ENCODE assay signal across 8 cellular contexts in the genomic region with DNA sequence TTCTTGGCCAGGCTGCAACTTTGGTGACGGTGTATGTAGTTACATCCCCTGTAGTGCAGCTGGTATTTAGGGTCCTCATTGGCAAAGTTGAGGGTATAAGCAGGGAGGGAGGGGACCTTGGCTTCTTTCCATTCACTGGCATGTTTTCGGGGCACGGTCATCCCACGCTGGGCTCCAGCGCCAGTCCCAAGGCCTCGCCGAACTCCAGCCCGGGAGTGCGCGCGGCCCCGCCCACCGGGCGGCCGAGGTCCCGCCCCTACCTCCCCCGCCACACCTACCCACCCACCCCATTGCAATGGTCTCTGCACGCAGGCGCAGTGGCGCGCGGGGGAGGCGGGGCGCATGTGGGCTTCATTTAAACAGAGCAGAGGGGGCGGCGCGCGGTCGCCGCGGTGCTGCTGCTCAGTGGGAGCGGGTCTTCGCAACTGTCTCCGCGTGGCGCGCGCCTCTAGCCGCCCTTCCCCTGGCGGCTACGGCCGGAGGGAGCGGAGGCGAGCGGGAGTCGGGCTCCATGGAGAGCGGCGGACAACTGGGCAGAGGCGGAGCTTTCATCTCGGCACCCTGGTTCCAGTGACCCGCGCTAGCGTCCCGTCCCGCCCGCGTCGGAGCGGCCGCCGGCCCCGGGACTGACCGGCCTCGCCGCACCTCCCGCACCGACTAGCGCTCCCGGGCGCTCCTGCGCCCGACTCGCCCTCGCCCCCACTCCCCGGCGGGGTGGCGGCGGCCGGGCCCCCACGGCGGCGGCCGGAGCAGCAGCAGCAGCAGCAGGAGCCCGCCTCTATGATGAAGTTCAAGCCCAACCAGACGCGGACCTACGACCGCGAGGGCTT. TPM values are rescaled to one million over a fixed set of nuclear protein-coding genes. Genes with fewer than 3 reads are reported as not detected.
A peak's percentile ranks its signal among the peaks of the same experiment; 100 is the strongest.
DNase-seq lines count a peak whose midpoint lies in the region; ATAC-seq and TF ChIP-seq lines count a peak whose summit lies in the region.
"Not testable (repeated sequence)": the region's sequence is repeated elsewhere in the genome, so short reads cannot be mapped to it uniquely, and the experiment has no call there.

A gene (plus strand): TSS at position 383 of the 830 bp plus-strand sequence. CDS start 398 bp downstream, at position 781.

- peak within 1 kb of the TSS; percentile 94 to 99 (median 97) for H3K27ac Mint-ChIP-seq in immature natural killer cell

- peak; percentile 86 for TF ChIP-seq POLR2A in GM18951 (IDR thresholded peaks at IDR 0.05; ENCODE audit: extremely low read depth, insufficient read depth, insufficient read length)

- not testable (repeated sequence) for H4K20me1 ChIP-seq in mammary epithelial cell (ENCODE audit: insufficient read depth, low read length)

- ATAC-seq in HG03175 (IDR thresholded peaks at IDR 0.05; ENCODE audit: unreplicated experiment) = peak; percentile 77

- H3K27ac ChIP-seq in AG04450 (ENCODE audit: low read depth, low read length) (peak within 1 kb of the TSS; percentile 88), mammary epithelial cell (ENCODE audit: insufficient read depth, low read depth, low read length) (peak within 1 kb of the TSS; percentile 77)

- H3K4me3 ChIP-seq in AG04450 (ENCODE audit: low read depth, low read length) (peak within 1 kb of the TSS; percentile 91), WI38 (ENCODE audit: low read depth, low read length) (peak within 1 kb of the TSS; percentile 94), mammary epithelial cell (replicated peaks in 1 of 3; ENCODE audit: insufficient read depth in 1 of 3, low read depth in 2 of 3, low read length in 3 of 3) (peak within 1 kb of the TSS; percentile 75 to 93 (median 87))

- H3K4me1 ChIP-seq in mammary epithelial cell (ENCODE audit: insufficient read depth, low read length) = peaks cover 25% of the 10 kb centered on the region

- not testable (repeated sequence) for H3K9me3 ChIP-seq in AG04450 (ENCODE audit: control insufficient read depth, insufficient read depth, low read length); mammary epithelial cell (replicated peaks; ENCODE audit: insufficient read depth, low read length)

- DNase-seq in AG04450 (ENCODE audit: low read depth, low spot score) = peak; percentile 83
- peak; percentile 88 for DNase-seq in NCI-H226
- peak; percentile 90 for DNase-seq in mammary epithelial cell
- DNase-seq in immature natural killer cell = peak; percentile 96 to 97 (median 96)
- peak; percentile 91 for DNase-seq in smooth muscle cell of the brain vasculature (ENCODE audit: low read depth, low spot score)

- H3K9me3 Mint-ChIP-seq in immature natural killer cell = not testable (repeated sequence)

- POLR2A ChIA-PET in AG04450 (lab: Yijun Ruan, JAX) = not testable (repeated sequence)

- peaks cover 40 to 47% of the 10 kb centered on the region in 2 donors for H3K4me1 Mint-ChIP-seq in immature natural killer cell

- H3K4me3 Mint-ChIP-seq in immature natural killer cell = peak within 1 kb of the TSS; percentile 97 to 100 (median 99)

- TF ChIP-seq CTCF in AG04450 (IDR thresholded peaks at IDR 0.05; ENCODE audit: low read depth, low read length) = peak; percentile 4; the same call in 1 of the 2 replicates
- not testable (repeated sequence) for TF ChIP-seq CTCF in WI38 (IDR thresholded peaks at IDR 0.05; ENCODE audit: low read depth, low read length); mammary epithelial cell (conservative IDR thresholded peaks at IDR 0.05 in 1 of 2, IDR thresholded peaks at IDR 0.05 in 1 of 2; ENCODE audit: extremely low read depth in 1 of 2, insufficient read depth in 1 of 2, low read depth in 1 of 2, low read length in 2 of 2)

- in situ Hi-C loops in GM18951 (cut with MboI; ENCODE audit: low sequenced_read_pairs, unreplicated experiment) = not testable (repeated sequence)
- in situ Hi-C loops in mammary epithelial cell (cut with MboI; ENCODE audit: low sequenced_read_pairs in 2 of 2) = loop anchor here in 1 of 2 donors (25.0 kb wide), 1 partner anchor 590 kb away; no protein-coding TSS in a partner anchor

- H3K79me2 ChIP-seq in mammary epithelial cell (ENCODE audit: insufficient read depth, low read length) = peaks cover 46% of the 10 kb centered on the region

- intact Hi-C loops in mammary epithelial cell (cut with micrococcal nuclease) = loop anchor here (1.0 to 5.0 kb wide), 3 partner anchors 55 to 255 kb away; no protein-coding TSS in a partner anchor

- H2AFZ ChIP-seq in mammary epithelial cell (ENCODE audit: low read depth, low read length) = peak within 1 kb of the TSS; percentile 100

- H3K36me3 Mint-ChIP-seq in immature natural killer cell = not testable (repeated sequence)

- CTCF ChIA-PET in AG04450 (lab: Charles Lee) = interaction anchor here (0.6 to 1.0 kb wide), 2 partner anchors 11 to 203 kb away, joined by 3 read pairs; no protein-coding TSS in a partner anchor
- CTCF ChIA-PET in mammary epithelial cell (lab: Charles Lee; ENCODE audit: low non-redundant PET) = interaction anchor here (0.6 kb wide), 1 partner anchor 42 kb away, joined by 5 read pairs; no protein-coding TSS in a partner anchor

- H3K4me2 ChIP-seq in mammary epithelial cell (ENCODE audit: insufficient read depth, low read depth, low read length) = peak within 1 kb of the TSS; percentile 94

- dilution Hi-C loops in mammary epithelial cell (cut with HindIII; ENCODE audit: low sequenced_read_pairs) = not testable (repeated sequence)

- H3K36me3 ChIP-seq in mammary epithelial cell (ENCODE audit: insufficient read depth, low read length) = not testable (repeated sequence)

- H3K9ac ChIP-seq in mammary epithelial cell (ENCODE audit: insufficient read depth, low read length) = peak within 1 kb of the TSS; percentile 90

- not testable (repeated sequence) for H3K27me3 ChIP-seq in AG04450 (ENCODE audit: control insufficient read depth, insufficient read depth, low read length); mammary epithelial cell (ENCODE audit: insufficient read depth, low read length)

- H3K27me3 Mint-ChIP-seq in immature natural killer cell (ENCODE audit: low read depth in 3 of 3) = not testable (repeated sequence)

- WGBS in mammary epithelial cell (ENCODE audit: low coverage, missing lambda C conversion rate) = 3% methylated on average over 12 of the region's 89 CpGs

- not testable (repeated sequence) for BruUV-seq in mammary epithelial cell (replicated peaks; lab: Mats Ljungman, UMichigan)

RNA-seq across cellular contexts. Expression of the gene that starts here (rescaled TPM):
- polyA plus RNA-seq in AG04450 (2011; rRNA removed) (49.1 and 77.7 TPM in 2 replicates), mammary epithelial cell (23.8 TPM), immature natural killer cell (10 to 100 TPM; 29.7 to 34.1 (median 30.6) TPM)
- 18.8 and 34.7 TPM in 2 replicates for polyA minus RNA-seq in AG04450 (2011; rRNA and poly(A)+ RNA removed)
- 10 to 100 TPM; 71.3 to 83.5 TPM for total RNA-seq in mammary epithelial cell
- polyA minus RNA-seq in mammary epithelial cell = 14.9 TPM

Comparison
In these comparisons a context has a peak if more than half of its experiments do, and no peak if none do; other contexts are left out.
1. Peak in every context shown above with its lines: DNase-seq, ATAC-seq, H3K4me3 ChIP-seq and H3K27ac ChIP-seq.